Comparison of ENCODE assay signal across 1 cellular context in genomic region chr7:21946228-21946709, GRCh38.
TF ChIP-seq lines count a peak whose summit lies in the region.

No MANE protein-coding gene starts in this region.

TF ChIP-seq in HEK293, 187 proteins besides CTCF, POLR2A, EP300 and RAD21 (continued from another document):
- TF ChIP-seq ZNF18 (tag by site-specific recombination; IDR thresholded peaks at IDR 0.05) (no peak), ZNF843 (tag by site-specific recombination; IDR thresholded peaks at IDR 0.05) (no peak), IKZF3 (tag by site-specific recombination; IDR thresholded peaks at IDR 0.05) (0 out of 2 replicates have a peak, but pooled peaks have one; percentile 10), PBX3 (CRISPR knock-in tag; IDR thresholded peaks at IDR 0.05) (no peak), RBAK (tag by site-specific recombination; IDR thresholded peaks at IDR 0.05) (no peak), YY2 (tag by site-specific recombination; IDR thresholded peaks at IDR 0.05) (no peak), ZNF398 (tag by site-specific recombination; IDR thresholded peaks at IDR 0.05) (no peak), ZXDB (tag by site-specific recombination; IDR thresholded peaks at IDR 0.05) (0 out of 2 replicates have a peak, but pooled peaks have one; percentile 11), OSR2 (tag by site-specific recombination; IDR thresholded peaks at IDR 0.05) (peak; percentile 53; the same call in 1 of the 2 replicates), ZNF335 (tag by site-specific recombination; conservative IDR thresholded peaks at IDR 0.05) (peak; percentile 79), ZNF645 (tag by site-specific recombination; IDR thresholded peaks at IDR 0.05) (no peak), ZNF701 (tag by site-specific recombination; IDR thresholded peaks at IDR 0.05) (no peak), ZBTB20 (tag by site-specific recombination; IDR thresholded peaks at IDR 0.05) (peak; percentile 1; the same call in 1 of the 2 replicates), ZNF394 (tag by site-specific recombination; IDR thresholded peaks at IDR 0.05; ENCODE audit: borderline replicate concordance) (no peak; the same call in 1 of the 2 replicates), ZNF280D (tag by site-specific recombination; IDR thresholded peaks at IDR 0.05) (no peak), ZNF449 (tag by site-specific recombination; IDR thresholded peaks at IDR 0.05) (no peak), HOXC10 (CRISPR knock-in tag; IDR thresholded peaks at IDR 0.05) (no peak), ZNF202 (tag by site-specific recombination; IDR thresholded peaks at IDR 0.05; ENCODE audit: borderline replicate concordance) (no peak), MYNN (tag by site-specific recombination; IDR thresholded peaks at IDR 0.05; ENCODE audit: borderline replicate concordance) (no peak)
